In genomic region chr14:105529506-105530445, GRCh38 we compare ENCODE assay signal across 11 cellular contexts.
A peak's percentile ranks its signal among the peaks of the same experiment; 100 is the strongest.
DNase-seq lines count a peak whose midpoint lies in the region; ATAC-seq and TF ChIP-seq lines count a peak whose summit lies in the region.
"Had no signal": no experiment of that assay in that cellular context is flagged by ENCODE, and none has a peak within 500 bp of the region (broad histone marks: within the 10 kb centered on the region; RNA-seq: fewer than 3 reads in every experiment).

No MANE protein-coding gene starts in this region.

- peak overlapping the region; percentile 96 for H3K4me3 ChIP-seq in coronary artery
- H3K4me3 ChIP-seq: PC-9 had no signal

- DNase-seq in ELF-1 (ENCODE audit: low read depth, low spot score) (peak; percentile 54), coronary artery (ENCODE audit: low spot score) (peak; percentile 65), cerebellar nuclear complex (lab: John Stamatoyannopoulos, UW) (no peak), NCI-H2107 treated with DMSO at 0.1 percent for 48 hours (lab: John Stamatoyannopoulos, UW; ENCODE audit: unreplicated experiment) (no peak)
- peak; percentile 34 for DNase-seq in activated CD4-positive, alpha-beta T cell treated with anti-CD3 and anti-CD28 coated beads, Interleukin-2, amount 50 U/mL, for 1 hour
- DNase-seq in stimulated activated CD4-positive, alpha-beta T cell treated with anti-CD3 and anti-CD28 coated beads, Interleukin-12 subunit alpha, Interleukin-12 subunit beta, amount 100 ng/mL, for 4 hours: peak; percentile 54
- DNase-seq: effector CD8-positive, alpha-beta T cell; PC-9 had no signal

- H3K27ac ChIP-seq in coronary artery: no peak overlapping the region
- H3K27ac ChIP-seq: PC-9, suprapubic skin had no signal

- TF ChIP-seq CTCF in coronary artery (IDR thresholded peaks at IDR 0.05): no peak

- ATAC-seq in HG03571 (IDR thresholded peaks at IDR 0.05; ENCODE audit: unreplicated experiment) (no peak), HG03342 (IDR thresholded peaks at IDR 0.05; ENCODE audit: unreplicated experiment) (no peak)

Comparison
In these comparisons a context has a peak if more than half of its experiments do, and no peak if none do; other contexts are left out.
1. DNase-seq: peak in ELF-1 (single experiment), activated CD4-positive, alpha-beta T cell treated with anti-CD3 and anti-CD28 coated beads, Interleukin-2, amount 50 U/mL, for 1 hour (single experiment), coronary artery (single experiment) and stimulated activated CD4-positive, alpha-beta T cell treated with anti-CD3 and anti-CD28 coated beads, Interleukin-12 subunit alpha, Interleukin-12 subunit beta, amount 100 ng/mL, for 4 hours (single experiment); none in cerebellar nuclear complex (0 of 2) and NCI-H2107 treated with DMSO at 0.1 percent for 48 hours (single experiment).